Comparison of ENCODE assay signal across 26 cellular contexts in genomic region chr3:184674626-184675025, GRCh38.
"Had no signal": no experiment of that assay in that cellular context is flagged by ENCODE, and none has a peak within 500 bp of the region (broad histone marks: within the 10 kb centered on the region; RNA-seq: fewer than 3 reads in every experiment).

No MANE protein-coding gene starts in this region.

- H3K27ac Mint-ChIP-seq: immature natural killer cell; naive thymus-derived CD4-positive, alpha-beta T cell; natural killer cell treated with Interleukin-12 subunit alpha and Interleukin-12 subunit beta and Interleukin-15 and Interleukin-18, amount 100 ng/mL, for 72 hours; stimulated activated naive B cell treated with anti-CD40 and anti-IgM and Interleukin-4, amounts not matched to agents 10 μg/mL and 1 μg/mL and 100 μg/mL, for 72 hours; stimulated activated naive CD8-positive, alpha-beta T cell treated with anti-CD3 and anti-CD28 coated beads, Interleukin-15, Interleukin-2, amounts not matched to agents 100 ng/mL and 50 ng/mL, for 24 hours had no signal

- H3K9me3 ChIP-seq: left ventricle myocardium inferior, mucosa of descending colon, pancreas, right atrium auricular region, suprapubic skin, thoracic aorta, tibial artery, upper lobe of right lung had no signal

- H3K4me1 ChIP-seq: suprapubic skin, upper lobe of right lung had no signal

- H3K4me3 ChIP-seq: left ventricle myocardium inferior, lung, mucosa of descending colon, pancreas, right atrium auricular region, skin epidermis, suprapubic skin, thoracic aorta, tibial artery, upper lobe of right lung had no signal

- H3K9me3 Mint-ChIP-seq: immature natural killer cell; natural killer cell treated with Interleukin-12 subunit alpha and Interleukin-12 subunit beta and Interleukin-15 and Interleukin-18, amount 100 ng/mL, for 72 hours; neural crest cell; stimulated activated naive B cell treated with anti-CD40 and anti-IgM and Interleukin-4, amounts not matched to agents 10 μg/mL and 1 μg/mL and 100 μg/mL, for 72 hours; stimulated activated naive CD8-positive, alpha-beta T cell treated with anti-CD3 and anti-CD28 coated beads, Interleukin-15, Interleukin-2, amounts not matched to agents 100 ng/mL and 50 ng/mL, for 24 hours had no signal

- DNase-seq: head of caudate nucleus; hippocampal formation; immature natural killer cell; left ventricle myocardium inferior; midbrain; mucosa of descending colon; naive thymus-derived CD4-positive, alpha-beta T cell; nucleus accumbens; pancreas; posterior cingulate gyrus; stimulated activated CD4-positive, alpha-beta T cell treated with anti-CD3 and anti-CD28 coated beads, Interleukin-12 subunit alpha, Interleukin-12 subunit beta, amount 100 ng/mL, for 4 hours; stimulated activated CD4-positive, alpha-beta T cell treated with anti-CD3 and anti-CD28 coated beads, Interleukin-15, amount 100 ng/mL, for 24 hours; stimulated activated CD4-positive, alpha-beta T cell treated with anti-CD3 and anti-CD28 coated beads, Interleukin-2, amount 100 ng/mL, for 24 hours; stimulated activated CD4-positive, alpha-beta T cell treated with anti-CD3 and anti-CD28 coated beads, Interleukin-4, amount 100 ng/mL, for 1 hour; stimulated activated naive B cell treated with anti-CD40 and anti-IgM and Interleukin-4, amounts not matched to agents 10 μg/mL and 1 μg/mL and 100 μg/mL, for 72 hours; tibial artery; trophoblast cell; upper lobe of right lung had no signal

- H3K36me3 ChIP-seq: left ventricle myocardium inferior, pancreas, right atrium auricular region, suprapubic skin, thoracic aorta, tibial artery, upper lobe of right lung had no signal

- H3K36me3 Mint-ChIP-seq: immature natural killer cell; naive thymus-derived CD4-positive, alpha-beta T cell; natural killer cell treated with Interleukin-12 subunit alpha and Interleukin-12 subunit beta and Interleukin-15 and Interleukin-18, amount 100 ng/mL, for 72 hours; stimulated activated naive B cell treated with anti-CD40 and anti-IgM and Interleukin-4, amounts not matched to agents 10 μg/mL and 1 μg/mL and 100 μg/mL, for 72 hours had no signal

- H3K27ac ChIP-seq: left ventricle myocardium inferior, pancreas, right atrium auricular region, skin epidermis, suprapubic skin, thoracic aorta, tibial artery, upper lobe of right lung had no signal

- H3K27me3 ChIP-seq: pancreas, right atrium auricular region, suprapubic skin, tibial artery, upper lobe of right lung had no signal

- H3K4me1 Mint-ChIP-seq: immature natural killer cell had no signal

- H3K4me3 Mint-ChIP-seq: immature natural killer cell; naive thymus-derived CD4-positive, alpha-beta T cell; natural killer cell treated with Interleukin-12 subunit alpha and Interleukin-12 subunit beta and Interleukin-15 and Interleukin-18, amount 100 ng/mL, for 72 hours; neural crest cell; stimulated activated naive B cell treated with anti-CD40 and anti-IgM and Interleukin-4, amounts not matched to agents 10 μg/mL and 1 μg/mL and 100 μg/mL, for 72 hours; stimulated activated naive CD8-positive, alpha-beta T cell treated with anti-CD3 and anti-CD28 coated beads, Interleukin-15, Interleukin-2, amounts not matched to agents 100 ng/mL and 50 ng/mL, for 24 hours had no signal
